ENCODE assay signal across 19 cellular contexts in the genomic region with DNA sequence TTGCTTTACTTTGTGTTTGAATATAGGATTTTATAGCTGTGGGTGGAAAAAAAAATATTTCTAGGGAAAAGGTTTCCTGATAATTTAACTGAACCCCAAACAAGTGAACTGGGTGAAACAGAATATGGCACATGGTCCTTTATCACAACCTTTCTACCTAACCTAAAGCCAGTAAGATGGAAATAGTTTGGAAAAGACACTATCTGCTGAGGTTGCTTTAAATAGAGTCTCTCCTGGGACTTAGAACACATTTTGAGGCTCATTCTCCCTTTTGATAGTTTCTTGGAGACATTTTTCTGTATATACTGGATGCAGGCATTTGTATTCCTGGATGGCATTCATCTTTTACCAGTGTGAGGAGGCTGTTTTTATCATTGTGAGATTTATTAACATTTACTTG.
"Had no signal": no experiment of that assay in that cellular context is flagged by ENCODE, and none has a peak within 500 bp of the region (broad histone marks: within the 10 kb centered on the region; RNA-seq: fewer than 3 reads in every experiment).

No MANE protein-coding gene starts in this region.

- ATAC-seq: activated CD4-positive, CD25-positive, alpha-beta regulatory T cell treated with anti-CD3 and anti-CD28 coated beads, Interleukin-2, amount 50 U/mL, for 24 hours; esophagus mucosa; gastrocnemius medialis; heart left ventricle; left ventricle myocardium superior; naive thymus-derived CD8-positive, alpha-beta T cell; T-cell had no signal

- DNase-seq: activated gamma-delta T cell; adrenal gland; effector CD8-positive, alpha-beta T cell; gastrocnemius medialis; heart left ventricle; left ventricle myocardium superior; naive thymus-derived CD8-positive, alpha-beta T cell; stimulated activated CD4-positive, alpha-beta T cell treated with anti-CD3 and anti-CD28 coated beads, Interleukin-12 subunit alpha, Interleukin-12 subunit beta, amount 100 ng/mL, for 4 hours; stimulated activated CD4-positive, alpha-beta T cell treated with anti-CD3 and anti-CD28 coated beads, Interleukin-1b, Interleukin-23, amount 100 ng/mL, for 48 hours; T-cell; T1000; transverse colon; uterus had no signal

- H3K4me3 ChIP-seq: adrenal gland, gastrocnemius medialis, heart left ventricle, suprapubic skin, transverse colon, uterus had no signal

- H3K27ac Mint-ChIP-seq: activated naive CD4-positive, alpha-beta T cell treated with anti-CD3 and anti-CD28 coated beads, Interleukin-2, amount 50 U/mL, for 24 hours; dendritic cell treated with granulocyte-macrophage colony-stimulating factor and Interleukin-4, amounts not matched to agents 40 ng/mL and 50 ng/mL, for 4 days; naive thymus-derived CD8-positive, alpha-beta T cell; stimulated activated naive CD8-positive, alpha-beta T cell treated with anti-CD3 and anti-CD28 coated beads, Interleukin-15, Interleukin-2, amounts not matched to agents 100 ng/mL and 50 ng/mL, for 24 hours; T-cell had no signal

- H3K4me1 ChIP-seq: adrenal gland, gastrocnemius medialis, uterus had no signal

- H3K4me1 Mint-ChIP-seq: activated naive CD4-positive, alpha-beta T cell treated with anti-CD3 and anti-CD28 coated beads, Interleukin-2, amount 50 U/mL, for 24 hours; T-cell had no signal

- H3K36me3 Mint-ChIP-seq: activated naive CD4-positive, alpha-beta T cell treated with anti-CD3 and anti-CD28 coated beads, Interleukin-2, amount 50 U/mL, for 24 hours; naive thymus-derived CD8-positive, alpha-beta T cell; T-cell had no signal

- H3K4me3 Mint-ChIP-seq: activated naive CD4-positive, alpha-beta T cell treated with anti-CD3 and anti-CD28 coated beads, Interleukin-2, amount 50 U/mL, for 24 hours; dendritic cell treated with granulocyte-macrophage colony-stimulating factor and Interleukin-4, amounts not matched to agents 40 ng/mL and 50 ng/mL, for 4 days; naive thymus-derived CD8-positive, alpha-beta T cell; stimulated activated naive CD8-positive, alpha-beta T cell treated with anti-CD3 and anti-CD28 coated beads, Interleukin-15, Interleukin-2, amounts not matched to agents 100 ng/mL and 50 ng/mL, for 24 hours; T-cell had no signal

- H3K27ac ChIP-seq: adrenal gland, gastrocnemius medialis, heart left ventricle, suprapubic skin, transverse colon, uterus had no signal

- H3K9me3 ChIP-seq: adrenal gland, gastrocnemius medialis, suprapubic skin, transverse colon, uterus had no signal

- H3K27me3 ChIP-seq: adrenal gland, gastrocnemius medialis, heart left ventricle, suprapubic skin, transverse colon, uterus had no signal

- H3K36me3 ChIP-seq: adrenal gland, gastrocnemius medialis, heart left ventricle, suprapubic skin, transverse colon, uterus had no signal

- H3K27me3 Mint-ChIP-seq: dendritic cell treated with granulocyte-macrophage colony-stimulating factor and Interleukin-4, amounts not matched to agents 40 ng/mL and 50 ng/mL, for 4 days; stimulated activated naive CD8-positive, alpha-beta T cell treated with anti-CD3 and anti-CD28 coated beads, Interleukin-15, Interleukin-2, amounts not matched to agents 100 ng/mL and 50 ng/mL, for 24 hours had no signal
